In the genomic region with DNA sequence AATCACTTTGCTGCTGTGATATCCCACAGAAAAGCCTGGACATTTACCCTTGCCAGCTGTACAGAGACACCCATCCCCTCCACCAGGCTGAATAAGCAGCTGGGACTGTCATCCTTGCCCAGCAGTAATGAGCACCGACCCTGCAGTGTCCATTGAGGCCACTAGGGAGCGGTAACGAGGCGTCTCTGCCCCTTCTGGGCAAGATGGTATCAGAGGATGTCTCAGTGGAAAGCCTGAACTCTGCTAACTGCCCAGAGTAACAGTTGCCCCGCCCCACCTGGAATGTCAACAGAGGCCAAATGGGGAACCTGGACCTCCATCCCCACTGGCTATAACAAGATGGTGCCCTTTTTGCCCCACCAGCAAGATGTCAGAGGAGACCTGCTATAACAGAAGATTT, we compare ENCODE assay signal across 8 cellular contexts. TPM values are rescaled to one million over a fixed set of nuclear protein-coding genes. Genes with fewer than 3 reads are reported as not detected.
A peak's percentile ranks its signal among the peaks of the same experiment; 100 is the strongest.
DNase-seq lines count a peak whose midpoint lies in the region; ATAC-seq and TF ChIP-seq lines count a peak whose summit lies in the region.

No MANE protein-coding gene starts in this region.

- H3K9me3 Mint-ChIP-seq in progenitor cell of endocrine pancreas (ENCODE audit: low read depth), result no peaks in the 10 kb centered on the region
- H3K9me3 Mint-ChIP-seq in CD8-positive, alpha-beta memory T cell, result peaks cover 14 to 36% (median 29%) of the 10 kb centered on the region in 5 donors

- no peaks in the 10 kb centered on the region for H3K4me1 ChIP-seq in cardiac muscle cell (ENCODE audit: low read depth)
- H3K4me1 ChIP-seq in CD8-positive, alpha-beta memory T cell (ENCODE audit: insufficient read depth, low read length), result no peaks in the 10 kb centered on the region

- no peaks in the 10 kb centered on the region for H3K36me3 Mint-ChIP-seq in progenitor cell of endocrine pancreas (ENCODE audit: insufficient read depth)
- peaks cover 0 to 7% (median 0%) of the 10 kb centered on the region in 3 donors for H3K36me3 Mint-ChIP-seq in CD8-positive, alpha-beta memory T cell

- TF ChIP-seq CTCF in cardiac muscle cell (IDR thresholded peaks at IDR 0.05; ENCODE audit: low read depth, low read length) (peak; percentile 55), cardiac fibroblast (IDR thresholded peaks at IDR 0.05; ENCODE audit: low read depth, low read length) (peak; percentile 67), progenitor cell of endocrine pancreas (IDR thresholded peaks at IDR 0.05; ENCODE audit: unreplicated experiment) (peak; percentile 58)

- POLR2A ChIA-PET in CD8-positive, alpha-beta memory T cell (lab: Charles Lee), result no interaction called here

- H3K27me3 Mint-ChIP-seq in progenitor cell of endocrine pancreas, result peaks cover 16% of the 10 kb centered on the region
- H3K27me3 Mint-ChIP-seq in CD8-positive, alpha-beta memory T cell, result peaks cover 14 to 23% of the 10 kb centered on the region in 2 donors

- CTCF ChIA-PET in CD8-positive, alpha-beta memory T cell (lab: Charles Lee), result interaction anchor here (0.6 kb wide), 1 partner anchor 549 kb away, joined by 3 read pairs; no protein-coding TSS in a partner anchor

- intact Hi-C loops in left ventricle myocardium superior (cut with micrococcal nuclease), result no loop called here

- H3K4me1 Mint-ChIP-seq in progenitor cell of endocrine pancreas (ENCODE audit: low read depth), result peaks cover 4% of the 10 kb centered on the region
- H3K4me1 Mint-ChIP-seq in CD8-positive, alpha-beta memory T cell, result no peaks in the 10 kb centered on the region

- no peaks in the 10 kb centered on the region for H3K27me3 ChIP-seq in cardiac muscle cell
- no peaks in the 10 kb centered on the region for H3K27me3 ChIP-seq in CD8-positive, alpha-beta memory T cell (ENCODE audit: insufficient read depth, low read length, poor library complexity, severe bottlenecking)

- ATAC-seq in left ventricle myocardium superior, result no peak
- ATAC-seq in HG02970 (IDR thresholded peaks at IDR 0.05; ENCODE audit: low FRiP score, unreplicated experiment), result no peak

- H3K27ac ChIP-seq in cardiac muscle cell, result no peak overlapping the region
- H3K27ac ChIP-seq in CD8-positive, alpha-beta memory T cell (ENCODE audit: low read depth, low read length), result no peak overlapping the region

- H3K36me3 ChIP-seq in cardiac muscle cell, result no peaks in the 10 kb centered on the region
- no peaks in the 10 kb centered on the region for H3K36me3 ChIP-seq in CD8-positive, alpha-beta memory T cell (ENCODE audit: insufficient read depth, low read length)

- H3K9me3 ChIP-seq in cardiac muscle cell (ENCODE audit: low read depth), result no peaks in the 10 kb centered on the region
- H3K9me3 ChIP-seq in CD8-positive, alpha-beta memory T cell (ENCODE audit: low read length), result no peaks in the 10 kb centered on the region

- H3K4me3 Mint-ChIP-seq in progenitor cell of endocrine pancreas (ENCODE audit: low read depth), result no peak overlapping the region
- H3K4me3 Mint-ChIP-seq in CD8-positive, alpha-beta memory T cell, result no peak overlapping the region

- DNase-seq in cardiac muscle cell (ENCODE audit: low read depth in 1 of 2, low spot score in 1 of 2) (peak; percentile 14 to 35), left ventricle myocardium superior (no peak), NOMO-1 treated with DMSO at 0.1 percent for 48 hours (lab: John Stamatoyannopoulos, UW; ENCODE audit: unreplicated experiment) (peak; percentile 32), cardiac fibroblast (ENCODE audit: low read depth in 2 of 2) (peak; percentile 16 to 53), progenitor cell of endocrine pancreas (ENCODE audit: low spot score, unreplicated experiment) (peak; percentile 43), epidermal melanocyte (ENCODE audit: insufficient read length, low spot score) (no peak)
- no peak for DNase-seq in CD8-positive, alpha-beta memory T cell

- no peak overlapping the region for H3K27ac Mint-ChIP-seq in progenitor cell of endocrine pancreas
- no peak overlapping the region for H3K27ac Mint-ChIP-seq in CD8-positive, alpha-beta memory T cell

- H3K4me3 ChIP-seq in cardiac muscle cell, result no peak overlapping the region
- H3K4me3 ChIP-seq in cardiac fibroblast (replicated peaks in 1 of 2; ENCODE audit: low read depth in 2 of 2, low read length in 2 of 2), result no peak overlapping the region
- H3K4me3 ChIP-seq in CD8-positive, alpha-beta memory T cell (ENCODE audit: low read length), result no peak overlapping the region

RNA-seq across cellular contexts. Expression of a gene that starts 22.8 kb away (rescaled TPM):
- total RNA-seq in cardiac muscle cell (not detected in 2 replicates), left ventricle myocardium superior (not detected), progenitor cell of endocrine pancreas (not detected in 2 replicates)
- polyA plus RNA-seq in cardiac muscle cell, result not detected in 2 replicates
- not detected for total RNA-seq in CD8-positive, alpha-beta memory T cell
- polyA plus RNA-seq in CD8-positive, alpha-beta memory T cell, result not detected

RNA-seq across cellular contexts. Expression of a gene that starts 52.0 kb away (rescaled TPM):
- total RNA-seq in cardiac muscle cell, result 31.2 and 33.4 TPM in 2 replicates
- 3.3 and 5.7 TPM in 2 replicates for polyA plus RNA-seq in cardiac muscle cell
- total RNA-seq in left ventricle myocardium superior, result 3.6 TPM
- 17.9 and 19.6 TPM in 2 replicates for total RNA-seq in progenitor cell of endocrine pancreas
- 1 to 10 TPM; 8.6 to 9.1 TPM for total RNA-seq in CD8-positive, alpha-beta memory T cell
- polyA plus RNA-seq in CD8-positive, alpha-beta memory T cell, result 8.4 TPM

Comparison
In these comparisons a context has a peak if more than half of its experiments do, and no peak if none do; other contexts are left out.
1. DNase-seq: peak in cardiac muscle cell (2 of 2), NOMO-1 treated with DMSO at 0.1 percent for 48 hours (single experiment), cardiac fibroblast (2 of 2) and progenitor cell of endocrine pancreas (single experiment); none in left ventricle myocardium superior (single experiment), epidermal melanocyte (single experiment) and CD8-positive, alpha-beta memory T cell (0 of 5).
2. Peak in every context shown above with its lines, with median percentiles within 50 percentile points of each other: CTCF ChIP-seq.